In the genomic region with DNA sequence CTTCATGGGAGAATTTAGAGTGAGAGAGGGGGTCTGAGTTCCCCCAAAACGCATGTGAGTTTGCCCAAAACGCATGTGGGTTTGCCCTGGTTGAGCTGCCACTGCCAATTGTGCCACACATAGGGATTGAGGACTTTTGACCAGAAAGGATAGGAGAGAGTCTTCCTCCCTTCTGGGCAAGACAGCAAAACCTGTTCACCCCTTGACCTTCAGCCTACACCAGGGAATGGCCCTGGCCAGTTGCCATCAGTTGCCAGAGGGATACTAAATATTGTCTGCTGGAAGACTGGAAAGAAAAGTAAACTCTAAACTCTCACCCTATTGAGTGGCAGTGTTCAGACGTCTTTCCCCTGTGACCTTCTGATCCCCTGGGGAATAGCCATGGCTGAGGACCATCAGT, we compare ENCODE assay signal across 1 cellular context.
TF ChIP-seq lines count a peak whose summit lies in the region.

No MANE protein-coding gene starts in this region.

TF ChIP-seq in HepG2, 621 proteins besides CTCF, POLR2A, EP300 and RAD21 (continued from another document):
- TF ChIP-seq, protein P1, sequence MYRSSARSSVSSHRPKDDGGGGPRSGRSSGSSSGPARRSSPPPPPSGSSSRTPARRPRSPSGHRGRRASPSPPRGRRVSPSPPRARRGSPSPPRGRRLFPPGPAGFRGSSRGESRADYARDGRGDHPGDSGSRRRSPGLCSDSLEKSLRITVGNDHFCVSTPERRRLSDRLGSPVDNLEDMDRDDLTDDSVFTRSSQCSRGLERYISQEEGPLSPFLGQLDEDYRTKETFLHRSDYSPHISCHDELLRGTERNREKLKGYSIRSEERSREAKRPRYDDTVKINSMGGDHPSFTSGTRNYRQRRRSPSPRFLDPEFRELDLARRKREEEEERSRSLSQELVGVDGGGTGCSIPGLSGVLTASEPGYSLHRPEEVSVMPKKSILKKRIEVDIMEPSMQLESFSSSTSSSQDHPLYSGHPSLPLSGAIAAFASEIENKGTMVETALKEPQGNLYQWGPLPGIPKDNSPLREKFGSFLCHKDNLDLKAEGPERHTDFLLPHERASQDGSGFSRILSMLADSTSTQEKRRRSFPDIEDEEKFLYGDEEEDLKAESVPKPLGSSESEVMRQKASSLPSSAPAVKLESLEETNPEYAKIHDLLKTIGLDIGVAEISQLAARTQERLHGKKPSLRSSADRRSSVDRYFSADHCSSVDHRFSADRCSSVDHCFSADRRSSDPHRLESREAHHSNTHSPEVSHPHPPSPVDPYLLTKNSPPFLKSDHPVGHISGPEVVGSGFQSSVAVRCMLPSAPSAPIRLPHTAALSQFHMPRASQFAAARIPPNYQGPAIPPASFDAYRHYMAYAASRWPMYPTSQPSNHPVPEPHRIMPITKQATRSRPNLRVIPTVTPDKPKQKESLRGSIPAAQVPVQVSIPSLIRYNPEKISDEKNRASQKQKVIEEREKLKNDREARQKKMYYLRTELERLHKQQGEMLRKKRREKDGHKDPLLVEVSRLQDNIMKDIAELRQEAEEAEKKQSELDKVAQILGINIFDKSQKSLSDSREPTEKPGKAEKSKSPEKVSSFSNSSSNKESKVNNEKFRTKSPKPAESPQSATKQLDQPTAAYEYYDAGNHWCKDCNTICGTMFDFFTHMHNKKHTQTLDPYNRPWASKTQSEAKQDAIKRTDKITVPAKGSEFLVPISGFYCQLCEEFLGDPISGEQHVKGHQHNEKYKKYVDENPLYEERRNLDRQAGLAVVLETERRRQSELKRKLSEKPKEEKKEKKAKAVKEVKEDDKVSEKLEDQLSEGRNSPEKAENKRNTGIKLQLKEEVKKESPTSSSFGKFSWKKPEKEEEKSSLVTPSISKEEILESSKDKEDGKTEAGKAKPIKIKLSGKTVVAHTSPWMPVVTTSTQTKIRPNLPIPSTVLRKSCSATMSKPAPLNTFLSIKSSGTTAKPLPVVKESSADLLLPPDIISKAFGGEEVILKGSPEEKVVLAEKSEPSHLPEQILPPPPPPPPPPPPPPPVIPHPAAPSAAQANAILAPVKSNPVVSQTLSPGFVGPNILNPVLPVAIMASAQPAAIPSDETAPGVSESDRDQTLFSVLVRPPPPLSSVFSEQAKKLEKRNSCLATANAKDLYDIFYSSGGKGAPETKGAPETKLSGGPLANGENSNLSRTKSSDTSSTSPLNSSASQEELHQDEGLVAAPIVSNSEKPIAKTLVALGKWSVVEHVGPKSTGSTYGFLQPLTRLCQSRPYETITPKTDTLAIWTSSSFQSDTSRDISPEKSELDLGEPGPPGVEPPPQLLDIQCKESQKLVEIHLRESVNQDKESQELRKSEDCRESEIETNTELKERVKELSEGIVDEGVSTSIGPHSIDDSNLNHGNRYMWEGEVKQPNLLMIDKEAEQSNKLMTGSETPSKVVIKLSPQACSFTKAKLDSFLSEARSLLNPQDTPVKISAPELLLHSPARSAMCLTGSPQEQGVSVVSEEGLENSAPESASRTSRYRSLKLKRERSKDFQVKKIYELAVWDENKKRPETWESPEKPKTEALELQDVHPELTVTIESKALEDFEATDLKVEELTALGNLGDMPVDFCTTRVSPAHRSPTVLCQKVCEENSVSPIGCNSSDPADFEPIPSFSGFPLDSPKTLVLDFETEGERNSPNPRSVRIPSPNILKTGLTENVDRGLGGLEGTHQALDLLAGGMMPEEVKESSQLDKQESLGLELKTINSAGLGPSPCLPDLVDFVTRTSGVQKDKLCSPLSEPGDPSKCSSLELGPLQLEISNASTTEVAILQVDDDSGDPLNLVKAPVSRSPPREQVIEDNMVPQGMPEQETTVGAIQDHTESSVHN (CRISPR knock-in tag; IDR thresholded peaks at IDR 0.05), result no peak
